Comparison of ENCODE assay signal across 21 cellular contexts in the genomic region with DNA sequence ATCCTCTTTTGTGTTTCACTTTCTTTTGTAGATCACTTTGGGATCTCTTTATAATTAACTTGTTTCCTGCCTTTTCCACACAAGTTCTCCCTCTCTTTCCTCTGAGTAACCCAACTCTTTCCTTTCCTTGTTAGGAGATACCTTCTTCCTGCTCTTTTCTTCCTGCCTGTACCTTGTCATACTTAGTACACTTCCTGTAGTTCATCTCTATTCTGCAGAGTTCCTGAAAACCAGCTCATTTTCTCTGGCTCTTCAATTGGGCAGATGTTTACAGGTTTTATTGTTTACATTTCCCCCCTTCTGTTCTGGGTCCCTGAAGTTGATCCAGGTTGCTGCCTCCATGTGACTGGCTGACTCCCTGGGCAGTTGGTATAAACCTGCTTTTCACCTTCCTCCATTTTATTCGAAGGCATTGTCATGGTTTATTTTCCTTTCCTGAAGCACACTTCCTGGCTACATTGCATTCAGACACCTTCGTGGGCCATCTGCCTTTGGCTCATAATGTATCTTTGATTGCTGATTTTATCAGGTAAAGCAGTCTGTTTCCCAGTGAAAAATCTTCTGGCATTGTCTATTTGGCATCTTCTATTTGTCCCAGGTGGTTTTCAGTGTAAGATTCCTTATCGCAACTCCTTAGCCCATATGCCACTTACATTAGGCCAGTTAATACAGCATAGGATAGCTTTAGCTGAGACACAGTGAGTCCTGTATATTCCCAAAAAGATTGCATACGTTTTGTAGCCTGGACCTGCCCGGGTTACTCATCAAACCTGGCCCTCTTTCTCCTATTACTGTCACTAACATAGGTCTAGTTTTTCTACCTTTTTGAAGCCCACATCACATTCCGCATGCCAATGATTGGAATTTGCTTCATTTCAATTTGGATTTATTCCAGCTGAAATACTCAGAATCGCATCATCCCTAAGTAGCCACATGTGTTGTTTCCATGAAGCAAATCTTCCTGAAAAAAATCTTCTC. TPM values are rescaled to one million over a fixed set of nuclear protein-coding genes. Genes with fewer than 3 reads are reported as not detected.
DNase-seq lines count a peak whose midpoint lies in the region; ATAC-seq and TF ChIP-seq lines count a peak whose summit lies in the region.
"Had no signal": no experiment of that assay in that cellular context is flagged by ENCODE, and none has a peak within 500 bp of the region (broad histone marks: within the 10 kb centered on the region; RNA-seq: fewer than 3 reads in every experiment).

No MANE protein-coding gene starts in this region.

- peaks cover 4% of the 10 kb centered on the region for H3K27me3 Mint-ChIP-seq in glutamatergic neuron (ENCODE audit: unreplicated experiment)

- WGBS in SK-N-SH (ENCODE audit: low lambda C conversion rate), result 67% methylated on average over 7 of the region's 7 CpGs
- 75 to 81% methylated on average over 7 of the region's 7 CpGs for WGBS in body of pancreas, 2 donors

- H3F3A ChIP-seq in SK-N-SH (replicated peaks; ENCODE audit: insufficient read depth), result no peaks in the 10 kb centered on the region

- H3K9ac ChIP-seq in SK-N-SH, result no peak overlapping the region
- H3K9ac ChIP-seq: BLaER1 had no signal

- intact Hi-C loops in body of pancreas (cut with DNase I), result no loop called here

- no peak for TF ChIP-seq RAD21 in SK-N-SH (IDR thresholded peaks at IDR 0.05; ENCODE audit: low read length)

- H4K20me1 ChIP-seq in SK-N-SH (ENCODE audit: insufficient read depth), result no peaks in the 10 kb centered on the region
- H4K20me1 ChIP-seq: BLaER1 had no signal

- DNase-seq in NCI-H510A treated with DMSO at 0.1 percent for 48 hours (lab: John Stamatoyannopoulos, UW) (peak; percentile 30), NCI-H510A (lab: John Stamatoyannopoulos, UW) (no peak), EL (peak; percentile 20), SK-N-SH (no peak), epithelial cell of prostate (ENCODE audit: low read depth, low spot score) (no peak), glutamatergic neuron (no peak), cortex of kidney (lab: John Stamatoyannopoulos, UW) (no peak), body of pancreas (no peak)
- DNase-seq: activated CD4-positive, CD25-positive, alpha-beta regulatory T cell; activated CD8-positive, alpha-beta memory T cell treated with anti-CD3 and anti-CD28 coated beads for 24 hours; caudate nucleus; DMS79; left ventricle myocardium inferior; NCI-H1694; NCI-H446 treated with DMSO at 0.1 percent for 48 hours; psoas muscle; Right ventricle myocardium superior; stimulated activated CD4-positive, alpha-beta T cell treated with anti-CD3 and anti-CD28 coated beads, Interleukin-4, amount 100 ng/mL, for 24 hours had no signal

- peaks cover 0 to 6% of the 10 kb centered on the region in 2 experiments for H3K36me3 ChIP-seq in SK-N-SH (replicated peaks in 1 of 2; ENCODE audit: control insufficient read depth in 1 of 2, insufficient read depth in 2 of 2, low read length in 1 of 2)
- no peaks in the 10 kb centered on the region for H3K36me3 ChIP-seq in body of pancreas (replicated peaks in 1 of 2; ENCODE audit: insufficient read depth in 1 of 2, low read depth in 2 of 2)
- H3K36me3 ChIP-seq: BLaER1 had no signal

- H3K27me3 ChIP-seq in SK-N-SH (ENCODE audit: insufficient read depth) (no peaks in the 10 kb centered on the region), body of pancreas (no peaks in the 10 kb centered on the region)
- H3K27me3 ChIP-seq: BLaER1 had no signal

- no peak overlapping the region for H3K4me2 ChIP-seq in SK-N-SH
- H3K4me2 ChIP-seq: BLaER1 had no signal

- no peak for ATAC-seq in body of pancreas
- ATAC-seq: HCT116, psoas muscle had no signal

- H3K4me3 Mint-ChIP-seq in glutamatergic neuron (ENCODE audit: unreplicated experiment), result no peak overlapping the region

- H2AFZ ChIP-seq in SK-N-SH (ENCODE audit: low read depth), result no peak overlapping the region

- H3K27ac ChIP-seq in SK-N-SH (ENCODE audit: low read depth in 2 of 2, low read length in 1 of 2), result no peak overlapping the region
- peak overlapping the region; percentile 73 for H3K27ac ChIP-seq in epithelial cell of prostate
- no peak overlapping the region for H3K27ac ChIP-seq in body of pancreas
- H3K27ac ChIP-seq: BLaER1, HL-60, left ventricle myocardium inferior, psoas muscle had no signal

- H3K4me1 ChIP-seq in SK-N-SH (ENCODE audit: control insufficient read depth in 1 of 2, insufficient read depth in 2 of 2, low read depth in 1 of 2, low read length in 1 of 2) (peaks cover 2 to 13% of the 10 kb centered on the region in 2 experiments; a peak in 2 of 4 replicates), body of pancreas (peaks cover 19% of the 10 kb centered on the region)
- H3K4me1 ChIP-seq: BLaER1, left ventricle myocardium inferior, psoas muscle had no signal

- TF ChIP-seq CTCF in SK-N-SH (IDR thresholded peaks at IDR 0.05) (no peak), glutamatergic neuron (IDR thresholded peaks at IDR 0.05; ENCODE audit: partially characterized antibody, unreplicated experiment) (no peak), body of pancreas (IDR thresholded peaks at IDR 0.05) (no peak)

- TF ChIP-seq EP300 in SK-N-SH (IDR thresholded peaks at IDR 0.05; ENCODE audit: borderline replicate concordance in 1 of 2, low read depth in 1 of 2, low read length in 1 of 2), result no peak

- TF ChIP-seq POLR2A in body of pancreas (IDR thresholded peaks at IDR 0.05), result no peak

- H3K9me3 ChIP-seq in SK-N-SH (no peaks in the 10 kb centered on the region), body of pancreas (no peaks in the 10 kb centered on the region)
- H3K9me3 ChIP-seq: BLaER1, left ventricle myocardium inferior, psoas muscle had no signal

- no peaks in the 10 kb centered on the region for H3K9me3 Mint-ChIP-seq in glutamatergic neuron (ENCODE audit: unreplicated experiment)

- no peaks in the 10 kb centered on the region for H3K79me2 ChIP-seq in SK-N-SH (ENCODE audit: insufficient read depth)

- no peaks in the 10 kb centered on the region for H3K36me3 Mint-ChIP-seq in glutamatergic neuron (ENCODE audit: unreplicated experiment)

- no peak overlapping the region for H3K4me3 ChIP-seq in SK-N-SH (ENCODE audit: low read depth in 2 of 2, low read length in 1 of 2)
- H3K4me3 ChIP-seq in body of pancreas, result no peak overlapping the region
- H3K4me3 ChIP-seq: BLaER1, left ventricle myocardium inferior, psoas muscle had no signal

- POLR2A ChIA-PET in SK-N-SH (lab: Yijun Ruan, JAX), result no interaction called here

- H3K4me1 Mint-ChIP-seq in glutamatergic neuron (ENCODE audit: low read depth, unreplicated experiment), result no peaks in the 10 kb centered on the region

- H3K27ac Mint-ChIP-seq in glutamatergic neuron (ENCODE audit: unreplicated experiment), result no peak overlapping the region

- CTCF ChIA-PET in SK-N-SH (lab: Yijun Ruan, JAX), result interaction anchor here (0.9 kb wide), 2 partner anchors 14 to 83 kb away, joined by 3 read pairs; no protein-coding TSS in a partner anchor

- H3K9me2 ChIP-seq in SK-N-SH, result no peaks in the 10 kb centered on the region

TF ChIP-seq in SK-N-SH, 30 proteins besides CTCF, POLR2A, EP300 and RAD21:
- TF ChIP-seq, protein P1, sequence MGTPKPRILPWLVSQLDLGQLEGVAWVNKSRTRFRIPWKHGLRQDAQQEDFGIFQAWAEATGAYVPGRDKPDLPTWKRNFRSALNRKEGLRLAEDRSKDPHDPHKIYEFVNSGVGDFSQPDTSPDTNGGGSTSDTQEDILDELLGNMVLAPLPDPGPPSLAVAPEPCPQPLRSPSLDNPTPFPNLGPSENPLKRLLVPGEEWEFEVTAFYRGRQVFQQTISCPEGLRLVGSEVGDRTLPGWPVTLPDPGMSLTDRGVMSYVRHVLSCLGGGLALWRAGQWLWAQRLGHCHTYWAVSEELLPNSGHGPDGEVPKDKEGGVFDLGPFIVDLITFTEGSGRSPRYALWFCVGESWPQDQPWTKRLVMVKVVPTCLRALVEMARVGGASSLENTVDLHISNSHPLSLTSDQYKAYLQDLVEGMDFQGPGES (IDR thresholded peaks at IDR 0.05; ENCODE audit: low read depth, low read length), result no peak
- TF ChIP-seq CHD2 (IDR thresholded peaks at IDR 0.05; ENCODE audit: low read length, partially characterized antibody), result no peak
- no peak for TF ChIP-seq RCOR1 (IDR thresholded peaks at IDR 0.05; ENCODE audit: low read length)
- 0 out of 2 replicates have a peak, but pooled peaks have one; percentile 26 for TF ChIP-seq NFIC (IDR thresholded peaks at IDR 0.05; ENCODE audit: borderline replicate concordance)
- TF ChIP-seq EZH2phosphoT487 (IDR thresholded peaks at IDR 0.05; ENCODE audit: borderline replicate concordance, low read depth), result no peak

RNA-seq across cellular contexts. Expression of gene CTH, which starts 15.4 kb away (rescaled TPM):
- polyA plus RNA-seq in SK-N-SH (2012; rRNA removed), result 3.9 and 4.2 TPM in 2 replicates
- 3.9 and 4.1 TPM in 2 replicates for polyA plus RNA-seq in SK-N-SH (2012; cell fraction: cytosol; rRNA removed)
- 2.1 and 5.5 TPM in 2 replicates for polyA plus RNA-seq in SK-N-SH (2012; cell fraction: nucleus; rRNA removed)
- total RNA-seq in glutamatergic neuron (ENCODE audit: unreplicated experiment), result 7.3 TPM
- 1 to 10 TPM; 5.9 to 7.3 TPM for total RNA-seq in body of pancreas

Comparison
In these comparisons a context has a peak if more than half of its experiments do, and no peak if none do; other contexts are left out.
1. DNase-seq: peak in NCI-H510A treated with DMSO at 0.1 percent for 48 hours (single experiment) and EL (single experiment); none in NCI-H510A (single experiment), SK-N-SH (single experiment), epithelial cell of prostate (single experiment), glutamatergic neuron (single experiment), cortex of kidney (single experiment) and body of pancreas (0 of 4).